22 cellular contexts compared by ENCODE assay signal in the genomic region with DNA sequence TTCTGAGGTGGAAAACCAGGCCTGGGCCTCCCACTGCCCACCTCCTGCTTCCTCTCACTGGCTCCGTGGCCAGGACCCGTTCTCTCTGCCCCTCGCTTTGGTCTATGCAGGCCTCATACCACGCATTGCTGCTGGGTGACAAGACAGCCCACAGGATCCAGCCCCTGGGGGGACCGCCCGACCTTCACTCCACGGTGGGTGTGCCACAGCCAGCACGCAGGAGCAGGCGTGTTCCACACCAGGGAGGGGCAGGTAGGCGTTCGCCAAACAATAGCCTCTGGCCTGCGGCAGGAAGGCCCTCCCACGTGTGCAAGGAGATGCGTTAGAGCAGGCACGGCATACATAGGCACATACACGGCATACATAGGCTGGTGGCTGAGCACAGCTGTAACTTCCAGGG.
A peak's percentile ranks its signal among the peaks of the same experiment; 100 is the strongest.
DNase-seq lines count a peak whose midpoint lies in the region; ATAC-seq and TF ChIP-seq lines count a peak whose summit lies in the region.
"Had no signal": no experiment of that assay in that cellular context is flagged by ENCODE, and none has a peak within 500 bp of the region (broad histone marks: within the 10 kb centered on the region; RNA-seq: fewer than 3 reads in every experiment).

No MANE protein-coding gene starts in this region.

- intact Hi-C loops in cardiac septum (cut with DNase I): no loop called here
- intact Hi-C loops in left colon (cut with DNase I, micrococcal nuclease): no loop called here

- no peaks in the 10 kb centered on the region for H3K9me3 ChIP-seq in right atrium auricular region
- H3K9me3 ChIP-seq: HAP-1, prostate gland had no signal

- DNase-seq in cardiac septum (ENCODE audit: low spot score) (peak; percentile 51), right atrium auricular region (ENCODE audit: low spot score) (no peak), astrocyte of the hippocampus (ENCODE audit: low read depth, low spot score) (peak; percentile 16), left colon (no peak), ureter (ENCODE audit: low spot score) (peak; percentile 44), caudate nucleus (lab: John Stamatoyannopoulos, UW) (no peak), NCI-H2227 (lab: John Stamatoyannopoulos, UW; ENCODE audit: unreplicated experiment) (no peak), DMS153 treated with DMSO at 0.1 percent for 48 hours (lab: John Stamatoyannopoulos, UW; ENCODE audit: unreplicated experiment) (no peak)
- DNase-seq: activated CD8-positive, alpha-beta memory T cell treated with anti-CD3 and anti-CD28 coated beads, Interleukin-2, amount 50 U/mL, for 48 hours; activated effector memory CD4-positive, alpha-beta T cell treated with anti-CD3 and anti-CD28 coated beads, Interleukin-2, amount 50 U/mL, for 16 hours; amniotic stem cell; C1 segment of cervical spinal cord; cerebellar nuclear complex; GF-D8; naive thymus-derived CD8-positive, alpha-beta T cell; NCI-H2029 treated with DMSO at 0.1 percent for 48 hours; NCI-H524 treated with DMSO at 0.1 percent for 48 hours; stimulated activated CD4-positive, alpha-beta T cell treated with anti-CD3 and anti-CD28 coated beads, Interleukin-4, amount 100 ng/mL, for 4 hours; T-cell had no signal

- H3K4me1 ChIP-seq in right atrium auricular region: no peaks in the 10 kb centered on the region
- H3K4me1 ChIP-seq: prostate gland had no signal

- H3K27me3 ChIP-seq in right atrium auricular region: no peaks in the 10 kb centered on the region

- no peak for TF ChIP-seq CTCF in right atrium auricular region (IDR thresholded peaks at IDR 0.05)

- no peak overlapping the region for H3K27ac ChIP-seq in right atrium auricular region
- H3K27ac ChIP-seq in caudate nucleus (ENCODE audit: low read depth, low read length): no peak overlapping the region
- H3K27ac ChIP-seq: HL-60, prostate gland had no signal

- no peak overlapping the region for H3K4me3 ChIP-seq in right atrium auricular region
- H3K4me3 ChIP-seq: HAP-1, prostate gland had no signal

- no peaks in the 10 kb centered on the region for H3K36me3 ChIP-seq in right atrium auricular region
- H3K36me3 ChIP-seq: HAP-1, prostate gland had no signal

- peak; percentile 51 for ATAC-seq in left colon
- ATAC-seq: naive thymus-derived CD8-positive, alpha-beta T cell; T-cell had no signal

Comparison
In these comparisons a context has a peak if more than half of its experiments do, and no peak if none do; other contexts are left out.
1. DNase-seq: peak in cardiac septum (single experiment), astrocyte of the hippocampus (single experiment) and ureter (single experiment); none in right atrium auricular region (single experiment), left colon (0 of 2), caudate nucleus (0 of 61), NCI-H2227 (single experiment) and DMS153 treated with DMSO at 0.1 percent for 48 hours (single experiment).